ENCODE assay signal across 20 cellular contexts in genomic region chr1:33764149-33764548, GRCh38.
A peak's percentile ranks its signal among the peaks of the same experiment; 100 is the strongest.
DNase-seq lines count a peak whose midpoint lies in the region; ATAC-seq and TF ChIP-seq lines count a peak whose summit lies in the region.
"Had no signal": no experiment of that assay in that cellular context is flagged by ENCODE, and none has a peak within 500 bp of the region (broad histone marks: within the 10 kb centered on the region; RNA-seq: fewer than 3 reads in every experiment).

No MANE protein-coding gene starts in this region.

- CTCF ChIA-PET in activated CD8-positive, alpha-beta memory T cell treated with anti-CD3 and anti-CD28 coated beads, Interleukin-2, amount 10 ng/mL, durations not matched to agents 7 days and 5 days (lab: Charles Lee), result no interaction called here

- 80 to 93% methylated on average over 1 to 4 of the region's 4 CpGs for WGBS in endodermal cell (ENCODE audit: insufficient coverage in 1 of 2, insufficient read length in 1 of 2), 2 experiments

- no peak for ATAC-seq in activated CD8-positive, alpha-beta memory T cell treated with anti-CD3 and anti-CD28 coated beads, Interleukin-2, amount 10 ng/mL, durations not matched to agents 7 days and 5 days
- peak; percentile 15 for ATAC-seq in stimulated activated memory B cell treated with anti-CD40 and anti-IgM and Interleukin-4, amounts not matched to agents 10 μg/mL and 1 μg/mL and 100 μg/mL, for 72 hours
- no peak for ATAC-seq in activated CD4-positive, CD25-positive, alpha-beta regulatory T cell treated with anti-CD3 and anti-CD28 coated beads, Interleukin-2, amount 50 U/mL, for 24 hours
- ATAC-seq in GM18520 (IDR thresholded peaks at IDR 0.05; ENCODE audit: unreplicated experiment), result no peak
- ATAC-seq: A549; CD8-positive, alpha-beta T cell had no signal

- H3K27ac Mint-ChIP-seq in activated CD8-positive, alpha-beta memory T cell treated with anti-CD3 and anti-CD28 coated beads, Interleukin-2, amount 10 ng/mL, durations not matched to agents 7 days and 5 days, result no peak overlapping the region
- no peak overlapping the region for H3K27ac Mint-ChIP-seq in endodermal cell
- H3K27ac Mint-ChIP-seq in neural crest cell (ENCODE audit: unreplicated experiment), result peak overlapping the region; percentile 27
- no peak overlapping the region for H3K27ac Mint-ChIP-seq in stimulated activated memory B cell treated with anti-CD40 and anti-IgM and Interleukin-4, amounts not matched to agents 10 μg/mL and 1 μg/mL and 100 μg/mL, for 72 hours
- H3K27ac Mint-ChIP-seq: B cell; CD4-positive, alpha-beta T cell; CD8-positive, alpha-beta T cell had no signal

- no peak overlapping the region for H3K27ac ChIP-seq in endodermal cell (ENCODE audit: low read depth, low read length)
- H3K27ac ChIP-seq: 22Rv1; A549; BLaER1 treated with 17β-estradiol and CSF1 and Interleukin-3, amounts not matched to agents 10 nM and 100 nM; C4-2B had no signal

- TF ChIP-seq CTCF in endodermal cell (conservative IDR thresholded peaks at IDR 0.05), result no peak
- no peak for TF ChIP-seq CTCF in neural crest cell (conservative IDR thresholded peaks at IDR 0.05)

- DNase-seq in activated CD8-positive, alpha-beta memory T cell treated with anti-CD3 and anti-CD28 coated beads for 24 hours, result peak; percentile 5
- DNase-seq in activated CD8-positive, alpha-beta memory T cell treated with anti-CD3 and anti-CD28 coated beads, Interleukin-2, amount 10 ng/mL, durations not matched to agents 7 days and 5 days, result no peak
- DNase-seq in endodermal cell (peak; percentile 29), neural crest cell (ENCODE audit: low read depth, low spot score) (no peak), NK-92 (lab: John Stamatoyannopoulos, UW; ENCODE audit: unreplicated experiment) (no peak)
- DNase-seq: AML-193; Caco-2; Calu3; CD4-positive, alpha-beta T cell; CD8-positive, alpha-beta T cell; DMS79 treated with DMSO at 0.1 percent for 48 hours; GF-D8 had no signal

- H3K9me3 Mint-ChIP-seq in activated CD8-positive, alpha-beta memory T cell treated with anti-CD3 and anti-CD28 coated beads, Interleukin-2, amount 10 ng/mL, durations not matched to agents 7 days and 5 days (ENCODE audit: low read depth), result no peaks in the 10 kb centered on the region
- H3K9me3 Mint-ChIP-seq in endodermal cell (no peaks in the 10 kb centered on the region), neural crest cell (no peaks in the 10 kb centered on the region)
- no peaks in the 10 kb centered on the region for H3K9me3 Mint-ChIP-seq in stimulated activated memory B cell treated with anti-CD40 and anti-IgM and Interleukin-4, amounts not matched to agents 10 μg/mL and 1 μg/mL and 100 μg/mL, for 72 hours
- H3K9me3 Mint-ChIP-seq: CD4-positive, alpha-beta T cell; CD8-positive, alpha-beta T cell had no signal

- no peaks in the 10 kb centered on the region for H3K36me3 Mint-ChIP-seq in activated CD8-positive, alpha-beta memory T cell treated with anti-CD3 and anti-CD28 coated beads, Interleukin-2, amount 10 ng/mL, durations not matched to agents 7 days and 5 days
- H3K36me3 Mint-ChIP-seq in endodermal cell (ENCODE audit: low read depth) (no peaks in the 10 kb centered on the region), neural crest cell (ENCODE audit: low read depth) (no peaks in the 10 kb centered on the region)
- no peaks in the 10 kb centered on the region for H3K36me3 Mint-ChIP-seq in stimulated activated memory B cell treated with anti-CD40 and anti-IgM and Interleukin-4, amounts not matched to agents 10 μg/mL and 1 μg/mL and 100 μg/mL, for 72 hours
- H3K36me3 Mint-ChIP-seq: CD8-positive, alpha-beta T cell had no signal

- H3K4me1 Mint-ChIP-seq in activated CD8-positive, alpha-beta memory T cell treated with anti-CD3 and anti-CD28 coated beads, Interleukin-2, amount 10 ng/mL, durations not matched to agents 7 days and 5 days, result no peaks in the 10 kb centered on the region
- peaks cover 7% of the 10 kb centered on the region for H3K4me1 Mint-ChIP-seq in endodermal cell
- H3K4me1 Mint-ChIP-seq in neural crest cell, result no peaks in the 10 kb centered on the region
- H3K4me1 Mint-ChIP-seq in stimulated activated memory B cell treated with anti-CD40 and anti-IgM and Interleukin-4, amounts not matched to agents 10 μg/mL and 1 μg/mL and 100 μg/mL, for 72 hours, result no peaks in the 10 kb centered on the region
- H3K4me1 Mint-ChIP-seq: B cell had no signal

- H3K4me3 Mint-ChIP-seq in activated CD8-positive, alpha-beta memory T cell treated with anti-CD3 and anti-CD28 coated beads, Interleukin-2, amount 10 ng/mL, durations not matched to agents 7 days and 5 days, result no peak overlapping the region
- H3K4me3 Mint-ChIP-seq in endodermal cell, result no peak overlapping the region
- no peak overlapping the region for H3K4me3 Mint-ChIP-seq in neural crest cell
- no peak overlapping the region for H3K4me3 Mint-ChIP-seq in stimulated activated memory B cell treated with anti-CD40 and anti-IgM and Interleukin-4, amounts not matched to agents 10 μg/mL and 1 μg/mL and 100 μg/mL, for 72 hours
- H3K4me3 Mint-ChIP-seq: B cell; CD4-positive, alpha-beta T cell; CD8-positive, alpha-beta T cell had no signal

- H3K4me1 ChIP-seq in endodermal cell (ENCODE audit: control insufficient read depth, insufficient read depth, low read length), result no peaks in the 10 kb centered on the region
- H3K4me1 ChIP-seq: A549, Caco-2 had no signal

- no peak overlapping the region for H3K9ac ChIP-seq in endodermal cell (ENCODE audit: extremely low read depth, low read length, poor library complexity, severe bottlenecking)
- H3K9ac ChIP-seq: BLaER1 treated with 17β-estradiol and CSF1 and Interleukin-3, amounts not matched to agents 10 nM and 100 nM had no signal

- no peaks in the 10 kb centered on the region for H3K27me3 Mint-ChIP-seq in activated CD8-positive, alpha-beta memory T cell treated with anti-CD3 and anti-CD28 coated beads, Interleukin-2, amount 10 ng/mL, durations not matched to agents 7 days and 5 days
- H3K27me3 Mint-ChIP-seq in endodermal cell (ENCODE audit: insufficient read depth) (peaks cover 3% of the 10 kb centered on the region), neural crest cell (ENCODE audit: low read depth) (peaks cover 3% of the 10 kb centered on the region)
- H3K27me3 Mint-ChIP-seq in stimulated activated memory B cell treated with anti-CD40 and anti-IgM and Interleukin-4, amounts not matched to agents 10 μg/mL and 1 μg/mL and 100 μg/mL, for 72 hours, result no peaks in the 10 kb centered on the region

- H3K9me3 ChIP-seq in endodermal cell (ENCODE audit: control insufficient read depth, low read length), result no peaks in the 10 kb centered on the region
- H3K9me3 ChIP-seq: A549; BLaER1 treated with 17β-estradiol and CSF1 and Interleukin-3, amounts not matched to agents 10 nM and 100 nM; Caco-2 had no signal

- no peaks in the 10 kb centered on the region for H3K36me3 ChIP-seq in endodermal cell (ENCODE audit: control insufficient read depth, insufficient read depth, low read length)
- H3K36me3 ChIP-seq: BLaER1 treated with 17β-estradiol and CSF1 and Interleukin-3, amounts not matched to agents 10 nM and 100 nM had no signal

- H3K4me3 ChIP-seq in endodermal cell (ENCODE audit: low read length), result no peak overlapping the region
- H3K4me3 ChIP-seq: A549; BLaER1 treated with 17β-estradiol and CSF1 and Interleukin-3, amounts not matched to agents 10 nM and 100 nM had no signal

- no peaks in the 10 kb centered on the region for H3K27me3 ChIP-seq in endodermal cell (ENCODE audit: control insufficient read depth, insufficient read depth, low read length, poor library complexity, severe bottlenecking)
- H3K27me3 ChIP-seq: BLaER1 treated with 17β-estradiol and CSF1 and Interleukin-3, amounts not matched to agents 10 nM and 100 nM had no signal

Comparison
In these comparisons a context has a peak if more than half of its experiments do, and no peak if none do; other contexts are left out.
1. DNase-seq: peak in activated CD8-positive, alpha-beta memory T cell treated with anti-CD3 and anti-CD28 coated beads for 24 hours (single experiment) and endodermal cell (single experiment); none in activated CD8-positive, alpha-beta memory T cell treated with anti-CD3 and anti-CD28 coated beads, Interleukin-2, amount 10 ng/mL, durations not matched to agents 7 days and 5 days (single experiment), neural crest cell (single experiment) and NK-92 (single experiment).